18 cellular contexts compared by ENCODE assay signal in genomic region chr20:50472693-50473610, GRCh38. TPM values are rescaled to one million over a fixed set of nuclear protein-coding genes. Genes with fewer than 3 reads are reported as not detected.
DNase-seq lines count a peak whose midpoint lies in the region; ATAC-seq, FAIRE-seq and TF ChIP-seq lines count a peak whose summit lies in the region.
"Had no signal": no experiment of that assay in that cellular context is flagged by ENCODE, and none has a peak within 500 bp of the region (broad histone marks: within the 10 kb centered on the region; RNA-seq: fewer than 3 reads in every experiment).

No MANE protein-coding gene starts in this region.

- TF ChIP-seq RAD21 in GM12878 (IDR thresholded peaks at IDR 0.05; ENCODE audit: insufficient read depth, low read depth, low read length) = no peak

- no peaks in the 10 kb centered on the region for H3K9me3 ChIP-seq in HEK293 (ENCODE audit: control insufficient read depth, insufficient read depth, low read depth, low read length)
- H3K9me3 ChIP-seq in GM12878 (replicated peaks; ENCODE audit: control insufficient read depth, insufficient read depth, low read length) = no peaks in the 10 kb centered on the region
- no peaks in the 10 kb centered on the region for H3K9me3 ChIP-seq in PC-9 (ENCODE audit: insufficient read depth, low read depth)
- H3K9me3 ChIP-seq in osteoblast (ENCODE audit: low read depth, low read length) = no peaks in the 10 kb centered on the region
- H3K9me3 ChIP-seq: BE2C, body of pancreas, prostate gland had no signal

- RAD21 ChIA-PET in GM12878 (lab: Charles Lee; ENCODE audit: unreplicated experiment) = interaction anchor here (1.7 kb wide), 2 partner anchors 39 to 97 kb away, joined by 4 to 5 read pairs; no protein-coding TSS in a partner anchor

- H3K9me3 Mint-ChIP-seq in stimulated activated naive B cell treated with anti-CD40 and anti-IgM and Interleukin-4, amounts not matched to agents 10 μg/mL and 1 μg/mL and 100 μg/mL, for 72 hours = no peaks in the 10 kb centered on the region
- H3K9me3 Mint-ChIP-seq: naive thymus-derived CD8-positive, alpha-beta T cell had no signal

- FAIRE-seq in GM12878 (lab: Jason Lieb, UNC) = no peak
- FAIRE-seq: frontal cortex had no signal

- DNase-seq in left ventricle myocardium superior (no peak), Right ventricle myocardium inferior (ENCODE audit: missing footprints) (no peak), GM12878 (ENCODE audit: low read depth, low spot score) (no peak), PC-9 (no peak), osteoblast (ENCODE audit: insufficient read length, low spot score, missing footprints) (no peak)
- no peak for DNase-seq in stimulated activated naive B cell treated with anti-CD40 and anti-IgM and Interleukin-4, amounts not matched to agents 10 μg/mL and 1 μg/mL and 100 μg/mL, for 72 hours
- DNase-seq: BE2C; body of pancreas; cortex of kidney; DMS53; naive thymus-derived CD8-positive, alpha-beta T cell; NCI-H2081; NCI-H524 had no signal

- H3K27me3 Mint-ChIP-seq in stimulated activated naive B cell treated with anti-CD40 and anti-IgM and Interleukin-4, amounts not matched to agents 10 μg/mL and 1 μg/mL and 100 μg/mL, for 72 hours = no peaks in the 10 kb centered on the region

- ATAC-seq in left ventricle myocardium superior = peak; percentile 28
- ATAC-seq in Right ventricle myocardium inferior = no peak
- peak; percentile 15; the same call in 1 of the 3 replicates for ATAC-seq in GM12878
- ATAC-seq in stimulated activated naive B cell treated with anti-CD40 and anti-IgM and Interleukin-4, amounts not matched to agents 10 μg/mL and 1 μg/mL and 100 μg/mL, for 72 hours (replicated peaks) = peak; percentile 65 to 72
- ATAC-seq: body of pancreas; left lobe of liver; naive thymus-derived CD8-positive, alpha-beta T cell had no signal

- peaks cover 26 to 52% of the 10 kb centered on the region in 2 donors for H3K4me1 Mint-ChIP-seq in stimulated activated naive B cell treated with anti-CD40 and anti-IgM and Interleukin-4, amounts not matched to agents 10 μg/mL and 1 μg/mL and 100 μg/mL, for 72 hours

- no TSS peak for BruUV-seq in GM12878 (replicated peaks; lab: Mats Ljungman, UMichigan)
- no TSS peak for BruUV-seq in PC-9 (replicated peaks; lab: Mats Ljungman, UMichigan)

- H2AFZ ChIP-seq in GM12878 (ENCODE audit: control insufficient read depth, low read depth, low read length) (no peak overlapping the region), PC-9 (no peak overlapping the region), osteoblast (ENCODE audit: low read length) (no peak overlapping the region)

- H3K4me1 ChIP-seq in HEK293 (ENCODE audit: control insufficient read depth, insufficient read depth, low read length) = no peaks in the 10 kb centered on the region
- H3K4me1 ChIP-seq in GM12878 (ENCODE audit: control insufficient read depth, insufficient read depth, low read length) = peaks cover 20% of the 10 kb centered on the region
- H3K4me1 ChIP-seq in PC-9 (replicated peaks; ENCODE audit: insufficient read depth) = peaks cover 28% of the 10 kb centered on the region
- peaks cover 4% of the 10 kb centered on the region for H3K4me1 ChIP-seq in osteoblast (ENCODE audit: insufficient read depth, low read length)
- H3K4me1 ChIP-seq: prostate gland had no signal

- CTCF ChIA-PET in HEK293 (lab: Yijun Ruan, JAX) (interaction anchor here (1.4 to 2.1 kb wide), 2 partner anchors 11 to 103 kb away, joined by 4 to 12 read pairs; no protein-coding TSS in a partner anchor), GM12878 (lab: Yijun Ruan, JAX) (interaction anchor here (0.8 to 1.8 kb wide), 5 partner anchors 9 to 116 kb away, joined by 3 to 7 read pairs (median 4); no protein-coding TSS in a partner anchor), PC-9 (lab: Charles Lee) (no interaction called here)

- no peak for TF ChIP-seq POLR2A in GM12878 (IDR thresholded peaks at IDR 0.05; ENCODE audit: low read depth, low read length)

- no peaks in the 10 kb centered on the region for H3K27me3 ChIP-seq in GM12878 (replicated peaks in 1 of 2; ENCODE audit: control insufficient read depth in 2 of 2, insufficient read depth in 2 of 2, low read length in 1 of 2)
- no peaks in the 10 kb centered on the region for H3K27me3 ChIP-seq in PC-9 (ENCODE audit: insufficient read depth, low read depth)
- H3K27me3 ChIP-seq in osteoblast (ENCODE audit: insufficient read depth, low read length) = no peaks in the 10 kb centered on the region
- H3K27me3 ChIP-seq: BE2C, body of pancreas had no signal

- H3K79me2 ChIP-seq in GM12878 (ENCODE audit: control insufficient read depth, insufficient read depth, low read length) = no peaks in the 10 kb centered on the region
- H3K79me2 ChIP-seq in PC-9 (ENCODE audit: low read depth) = no peaks in the 10 kb centered on the region
- H3K79me2 ChIP-seq in osteoblast (ENCODE audit: insufficient read depth, low read length) = no peaks in the 10 kb centered on the region

- peak overlapping the region; percentile 85 for H3K27ac Mint-ChIP-seq in stimulated activated naive B cell treated with anti-CD40 and anti-IgM and Interleukin-4, amounts not matched to agents 10 μg/mL and 1 μg/mL and 100 μg/mL, for 72 hours
- H3K27ac Mint-ChIP-seq: activated naive CD8-positive, alpha-beta T cell had no signal

- H3K27ac ChIP-seq in HEK293 (ENCODE audit: extremely low read depth, low read depth, low read length) = no peak overlapping the region
- no peak overlapping the region for H3K27ac ChIP-seq in GM12878 (ENCODE audit: control insufficient read depth, insufficient read depth)
- no peak overlapping the region for H3K27ac ChIP-seq in PC-9
- H3K27ac ChIP-seq in osteoblast (ENCODE audit: low read depth, low read length) = no peak overlapping the region
- H3K27ac ChIP-seq: body of pancreas, prostate gland had no signal

- POLR2A ChIA-PET in HEK293 (lab: Yijun Ruan, JAX) (no interaction called here), GM12878 (lab: Charles Lee) (interaction anchor here (0.7 to 1.0 kb wide), 2 partner anchors 34 to 51 kb away, joined by 3 read pairs; no protein-coding TSS in a partner anchor), PC-9 (lab: Charles Lee; ENCODE audit: unreplicated experiment) (no interaction called here)

- H3F3A ChIP-seq in PC-9 (ENCODE audit: insufficient read depth, low read depth) = peaks cover 20% of the 10 kb centered on the region

- peak overlapping the region; percentile 14 to 31 for H3K4me3 Mint-ChIP-seq in stimulated activated naive B cell treated with anti-CD40 and anti-IgM and Interleukin-4, amounts not matched to agents 10 μg/mL and 1 μg/mL and 100 μg/mL, for 72 hours
- H3K4me3 Mint-ChIP-seq: activated naive CD8-positive, alpha-beta T cell had no signal

- H3K36me3 Mint-ChIP-seq in stimulated activated naive B cell treated with anti-CD40 and anti-IgM and Interleukin-4, amounts not matched to agents 10 μg/mL and 1 μg/mL and 100 μg/mL, for 72 hours = peaks cover 0 to 2% of the 10 kb centered on the region in 2 donors
- H3K36me3 Mint-ChIP-seq: activated naive CD8-positive, alpha-beta T cell; naive thymus-derived CD8-positive, alpha-beta T cell had no signal

- TF ChIP-seq CTCF in HEK293 (tag by site-specific recombination; IDR thresholded peaks at IDR 0.05) = no peak
- TF ChIP-seq CTCF in GM12878 (IDR thresholded peaks at IDR 0.05 in 2 of 3, conservative IDR thresholded peaks at IDR 0.05 in 1 of 3; ENCODE audit: control insufficient read depth in 2 of 3, extremely low read depth in 1 of 3, insufficient read depth in 1 of 3, low read depth in 3 of 3, low read length in 3 of 3) = no peak
- TF ChIP-seq CTCF in PC-9 (conservative IDR thresholded peaks at IDR 0.05) = no peak
- no peak for TF ChIP-seq CTCF in osteoblast (IDR thresholded peaks at IDR 0.05; ENCODE audit: extremely low read depth, low read depth, low read length)

- 69% methylated on average over 11 of the region's 11 CpGs for WGBS in GM12878 (ENCODE audit: insufficient coverage, insufficient replicate concordance, low lambda C conversion rate, missing lambda C conversion rate)

- H3K4me2 ChIP-seq in GM12878 (ENCODE audit: control insufficient read depth, insufficient read depth) (no peak overlapping the region; the same call in 1 of the 2 replicates), PC-9 (no peak overlapping the region), osteoblast (ENCODE audit: insufficient read depth, low read length) (no peak overlapping the region)

- in situ Hi-C loops in GM12878 (cut with MboI) = loop anchor here (5.0 kb wide), 1 partner anchor 104 kb away; no protein-coding TSS in a partner anchor

- H3K4me3 ChIP-seq in HEK293 (ENCODE audit: low read depth, low read length) (no peak overlapping the region), GM12878 (no peak overlapping the region), PC-9 (no peak overlapping the region), osteoblast (ENCODE audit: insufficient read depth, low read length) (no peak overlapping the region)
- H3K4me3 ChIP-seq: body of pancreas, prostate gland had no signal

- H3K9ac ChIP-seq in GM12878 (ENCODE audit: control insufficient read depth, insufficient read depth, low read length) = no peak overlapping the region

- no peak for TF ChIP-seq EP300 in GM12878 (IDR thresholded peaks at IDR 0.05; ENCODE audit: borderline replicate concordance in 1 of 2, control insufficient read depth in 1 of 2, low read depth in 2 of 2, low read length in 2 of 2)

- SMC1A ChIA-PET in GM12878 (lab: Charles Lee; ENCODE audit: uncharacterized antibody, unreplicated experiment) = interaction anchor here (1.7 to 95.1 kb wide), 2 partner anchors 11 to 73 kb away, joined by 4 to 2799 read pairs; partner anchors contain the start of gene PTPN1

- intact Hi-C loops in left ventricle myocardium superior (cut with micrococcal nuclease) = no loop called here
- intact Hi-C loops in Right ventricle myocardium inferior (cut with DNase I) = no loop called here
- intact Hi-C loops in GM12878 (cut with micrococcal nuclease; ENCODE audit: unreplicated experiment) = no loop called here
- intact Hi-C loops in PC-9 (cut with micrococcal nuclease; ENCODE audit: unreplicated experiment) = no loop called here

- H3K36me3 ChIP-seq in HEK293 (ENCODE audit: control insufficient read depth in 2 of 2, insufficient read depth in 1 of 2, low read length in 2 of 2) (no peaks in the 10 kb centered on the region), GM12878 (ENCODE audit: control insufficient read depth in 2 of 2, insufficient read depth in 2 of 2, low read length in 1 of 2) (no peaks in the 10 kb centered on the region), PC-9 (ENCODE audit: low read depth) (no peaks in the 10 kb centered on the region), osteoblast (ENCODE audit: insufficient read depth, low read length) (no peaks in the 10 kb centered on the region)
- H3K36me3 ChIP-seq: BE2C, prostate gland had no signal

- H3K9me2 ChIP-seq in PC-9 (ENCODE audit: insufficient read depth) = no peaks in the 10 kb centered on the region

- H4K20me1 ChIP-seq in GM12878 (ENCODE audit: control insufficient read depth, insufficient read depth) = no peaks in the 10 kb centered on the region
- no peaks in the 10 kb centered on the region for H4K20me1 ChIP-seq in PC-9 (ENCODE audit: insufficient read depth)
- H4K20me1 ChIP-seq in osteoblast (ENCODE audit: insufficient read depth, low read length) = no peaks in the 10 kb centered on the region

RNA-seq across cellular contexts. Expression of gene PTPN1, which starts 37.2 kb away (rescaled TPM):
- total RNA-seq in left ventricle myocardium superior (24.1 TPM), Right ventricle myocardium inferior (23.3 TPM), GM12878 (2014; rRNA removed) (61.1 and 66.4 TPM in 2 replicates), GM12878 (2014; rRNA removed; fragmentation: Illumina TruSeq; extraction: Trizol) (45.9 and 47.0 TPM in 2 replicates), GM12878 (2021) (72.8 and 74.7 TPM in 2 replicates), PC-9 (2021) (46.3 and 59.8 TPM in 2 replicates), osteoblast (27.4 and 28.6 TPM in 2 replicates)
- 69.6 and 70.9 TPM in 2 replicates for total RNA-seq in GM12878 (2013; cell fraction: nucleolus; rRNA removed)
- polyA plus RNA-seq in GM12878 (2011; ENCODE audit: low read depth) = 32.2 TPM
- polyA plus RNA-seq in GM12878 (2011; rRNA removed) (33.1 and 40.4 TPM in 2 replicates), GM12878 (2014; fragmentation: Illumina TruSeq; extraction: Trizol) (66.7 and 72.2 TPM in 2 replicates), GM12878 (2014; fragmentation: Nextera tagmentation; extraction: Ambion mirVana) (10 to 100 TPM; 15.9 to 20.2 TPM), GM12878 (2014; rRNA removed) (57.6 and 57.8 TPM in 2 replicates), GM12878 (2016; fragmentation: Nextera tagmentation; extraction: Ambion mirVana) (10 to 100 TPM; 37.7 to 40.8 TPM)
- polyA plus RNA-seq in GM12878 (2011; cell fraction: cytosol; rRNA removed) = 37.7 and 41.0 TPM in 2 replicates
- polyA plus RNA-seq in GM12878 (2011; cell fraction: nucleus; rRNA removed) = 52.3 and 57.0 TPM in 2 replicates
- polyA plus RNA-seq in GM12878 (2012) = 49.6 and 58.1 TPM in 2 replicates
- polyA minus RNA-seq in GM12878 (2011; rRNA and poly(A)+ RNA removed) = 29.8 and 31.8 TPM in 2 replicates
- polyA minus RNA-seq in GM12878 (2011; cell fraction: cytosol; rRNA and poly(A)+ RNA removed) = 12.2 and 13.9 TPM in 2 replicates
- polyA minus RNA-seq in GM12878 (2011; cell fraction: nucleus; rRNA and poly(A)+ RNA removed) = 10.9 and 16.2 TPM in 2 replicates
